Comparison of ENCODE assay signal across 8 cellular contexts in genomic region chr2:65436169-65436824, GRCh38. TPM values are rescaled to one million over a fixed set of nuclear protein-coding genes. Genes with fewer than 3 reads are reported as not detected.
DNase-seq lines count a peak whose midpoint lies in the region; ATAC-seq, FAIRE-seq and TF ChIP-seq lines count a peak whose summit lies in the region.

No MANE protein-coding gene starts in this region.

- H3K36me3 ChIP-seq in neural progenitor cell = no peaks in the 10 kb centered on the region
- no peaks in the 10 kb centered on the region for H3K36me3 ChIP-seq in aorta (ENCODE audit: control insufficient read depth in 1 of 2, insufficient read depth in 2 of 2, low read length in 1 of 2)

- H3K27me3 ChIP-seq in neural progenitor cell (peaks cover 45% of the 10 kb centered on the region), aorta (ENCODE audit: control insufficient read depth in 1 of 2, insufficient read depth in 2 of 2, low read length in 1 of 2) (no peaks in the 10 kb centered on the region)

- H3K4me1 Mint-ChIP-seq in activated naive CD4-positive, alpha-beta T cell treated with anti-CD3 and anti-CD28 coated beads, Interleukin-2, amount 50 U/mL, for 24 hours = peaks cover 16% of the 10 kb centered on the region
- peaks cover 49% of the 10 kb centered on the region for H3K4me1 Mint-ChIP-seq in neural progenitor cell

- 0% methylated on average over 60 to 65 of the region's 65 CpGs for WGBS in aorta, 2 donors

- H3K4me3 ChIP-seq in neural progenitor cell = peak overlapping the region; percentile 74
- peak overlapping the region; percentile 66 to 86 for H3K4me3 ChIP-seq in aorta (ENCODE audit: low read length in 2 of 2)

- H3K4me1 ChIP-seq in neural progenitor cell (peaks cover 29% of the 10 kb centered on the region), aorta (ENCODE audit: control insufficient read depth in 1 of 2, insufficient read depth in 2 of 2, low read length in 2 of 2) (no peaks in the 10 kb centered on the region)

- DNase-seq in EL (peak; percentile 90), KG1 (lab: John Stamatoyannopoulos, UW) (peak; percentile 54), RCC 7860 (ENCODE audit: low spot score) (peak; percentile 57), germinal center (ENCODE audit: low spot score) (peak; percentile 70), neural progenitor cell (ENCODE audit: low spot score) (peak; percentile 79), aorta (peak; percentile 94 to 98)

- H3K4me2 ChIP-seq in neural progenitor cell = peak overlapping the region; percentile 87

- ATAC-seq in GM21737 (IDR thresholded peaks at IDR 0.05; ENCODE audit: unreplicated experiment) = peak; percentile 33
- peak; percentile 88 for ATAC-seq in aorta (ENCODE audit: low FRiP score)

- peak overlapping the region; percentile 35 for H3K27ac Mint-ChIP-seq in activated naive CD4-positive, alpha-beta T cell treated with anti-CD3 and anti-CD28 coated beads, Interleukin-2, amount 50 U/mL, for 24 hours
- peak overlapping the region; percentile 89 for H3K27ac Mint-ChIP-seq in neural progenitor cell

- H3K9me3 ChIP-seq in neural progenitor cell (ENCODE audit: low read depth) = no peaks in the 10 kb centered on the region
- H3K9me3 ChIP-seq in aorta (ENCODE audit: control insufficient read depth, low read length) = no peaks in the 10 kb centered on the region

- H3K79me2 ChIP-seq in neural progenitor cell (ENCODE audit: low read depth) = no peaks in the 10 kb centered on the region

- no peak for TF ChIP-seq CTCF in neural progenitor cell (IDR thresholded peaks at IDR 0.05)

- H3K27me3 Mint-ChIP-seq in activated naive CD4-positive, alpha-beta T cell treated with anti-CD3 and anti-CD28 coated beads, Interleukin-2, amount 50 U/mL, for 24 hours = peaks cover 29% of the 10 kb centered on the region
- no peaks in the 10 kb centered on the region for H3K27me3 Mint-ChIP-seq in neural progenitor cell (ENCODE audit: insufficient read depth, low read depth)

- H4K20me1 ChIP-seq in neural progenitor cell (ENCODE audit: low read depth) = peaks cover 27% of the 10 kb centered on the region

- no peaks in the 10 kb centered on the region for H3K36me3 Mint-ChIP-seq in activated naive CD4-positive, alpha-beta T cell treated with anti-CD3 and anti-CD28 coated beads, Interleukin-2, amount 50 U/mL, for 24 hours
- H3K36me3 Mint-ChIP-seq in neural progenitor cell = no peaks in the 10 kb centered on the region

- peak overlapping the region; percentile 85 for H2AFZ ChIP-seq in neural progenitor cell (replicated peaks)

- no peak overlapping the region for H3K27ac ChIP-seq in neural progenitor cell
- peak overlapping the region; percentile 81 to 96 for H3K27ac ChIP-seq in aorta (ENCODE audit: low read depth in 1 of 2, low read length in 2 of 2)

- intact Hi-C loops in aorta (cut with DNase I) = loop anchor here (2.0 to 10.0 kb wide), 6 partner anchors 119 to 384 kb away; no protein-coding TSS in a partner anchor

- H3F3A ChIP-seq in neural progenitor cell (ENCODE audit: low read depth) = peaks cover 47% of the 10 kb centered on the region

- no peak for FAIRE-seq in RCC 7860 (lab: Jason Lieb, UNC)

- no peaks in the 10 kb centered on the region for H3K9me3 Mint-ChIP-seq in activated naive CD4-positive, alpha-beta T cell treated with anti-CD3 and anti-CD28 coated beads, Interleukin-2, amount 50 U/mL, for 24 hours
- no peaks in the 10 kb centered on the region for H3K9me3 Mint-ChIP-seq in neural progenitor cell

- no peak overlapping the region for H3K9ac ChIP-seq in neural progenitor cell

- peak overlapping the region; percentile 96 for H3K4me3 Mint-ChIP-seq in activated naive CD4-positive, alpha-beta T cell treated with anti-CD3 and anti-CD28 coated beads, Interleukin-2, amount 50 U/mL, for 24 hours
- H3K4me3 Mint-ChIP-seq in neural progenitor cell = peak overlapping the region; percentile 97

RNA-seq across cellular contexts. Expression of gene SPRED2, which starts 3.9 kb away (rescaled TPM):
- total RNA-seq in neural progenitor cell (ENCODE audit: low replicate concordance) (11.6 and 13.5 TPM in 2 replicates), aorta (10 to 100 TPM; 36.5 to 38.3 TPM)
- polyA plus RNA-seq in aorta = 10 to 100 TPM in 1 of 2 donors, 1 to 10 TPM in 1; 9.9 to 19.7 TPM
